Comparison of ENCODE assay signal across 19 cellular contexts in the genomic region with DNA sequence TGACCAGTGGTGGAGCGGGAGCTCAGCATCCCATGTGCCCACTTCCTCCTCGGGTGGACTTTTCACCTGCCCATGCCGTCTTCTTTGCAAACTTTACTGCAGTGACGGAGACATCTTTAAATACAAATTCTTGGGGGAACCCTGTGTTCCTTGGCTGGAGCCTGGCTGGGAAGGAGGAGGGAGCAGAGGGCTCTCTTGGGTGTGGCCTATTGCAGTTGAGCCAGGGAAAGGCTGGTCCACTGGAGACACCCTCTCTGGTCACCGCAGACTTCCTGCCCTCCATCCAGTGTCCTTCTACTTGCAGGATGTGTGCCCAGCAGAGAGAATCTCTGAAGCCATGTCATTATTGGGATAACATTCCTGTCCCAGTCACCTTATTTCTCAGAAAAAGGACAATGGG.
"Had no signal": no experiment of that assay in that cellular context is flagged by ENCODE, and none has a peak within 500 bp of the region (broad histone marks: within the 10 kb centered on the region; RNA-seq: fewer than 3 reads in every experiment).

No MANE protein-coding gene starts in this region.

- H3K27ac ChIP-seq: heart left ventricle, ovary, sigmoid colon, skin epidermis, thoracic aorta had no signal

- H3K4me1 Mint-ChIP-seq: central memory CD8-positive, alpha-beta T cell had no signal

- H3K36me3 Mint-ChIP-seq: immature natural killer cell; naive thymus-derived CD8-positive, alpha-beta T cell had no signal

- H3K27me3 Mint-ChIP-seq: central memory CD8-positive, alpha-beta T cell had no signal

- DNase-seq: cortex of kidney; dorsolateral prefrontal cortex; effector CD8-positive, alpha-beta T cell; heart left ventricle; immature natural killer cell; mammary epithelial cell; naive thymus-derived CD8-positive, alpha-beta T cell; ovary; sigmoid colon; stimulated activated CD4-positive, alpha-beta T cell treated with anti-CD3 and anti-CD28 coated beads, Interleukin-2, amount 100 ng/mL, for 24 hours; stimulated activated naive CD4-positive, alpha-beta T cell; stomach; substantia nigra; transverse colon had no signal

- H3K27ac Mint-ChIP-seq: naive thymus-derived CD8-positive, alpha-beta T cell had no signal

- H3K27me3 ChIP-seq: dorsolateral prefrontal cortex, heart left ventricle, ovary, sigmoid colon, stomach, transverse colon had no signal

- H3K36me3 ChIP-seq: heart left ventricle, ovary, sigmoid colon, stomach, thoracic aorta, transverse colon had no signal

- H3K9me3 Mint-ChIP-seq: central memory CD8-positive, alpha-beta T cell; immature natural killer cell; naive thymus-derived CD8-positive, alpha-beta T cell; neural crest cell had no signal

- H3K4me3 ChIP-seq: dorsolateral prefrontal cortex, heart left ventricle, ovary, sigmoid colon, skin epidermis, stomach, thoracic aorta, transverse colon had no signal

- H3K4me3 Mint-ChIP-seq: central memory CD8-positive, alpha-beta T cell; immature natural killer cell; naive thymus-derived CD8-positive, alpha-beta T cell; neural crest cell had no signal

- ATAC-seq: esophagus mucosa; naive thymus-derived CD8-positive, alpha-beta T cell had no signal

- H3K9me3 ChIP-seq: heart left ventricle, ovary, sigmoid colon, stomach, thoracic aorta, transverse colon had no signal
